Comparison of ENCODE assay signal across 1 cellular context in the genomic region with DNA sequence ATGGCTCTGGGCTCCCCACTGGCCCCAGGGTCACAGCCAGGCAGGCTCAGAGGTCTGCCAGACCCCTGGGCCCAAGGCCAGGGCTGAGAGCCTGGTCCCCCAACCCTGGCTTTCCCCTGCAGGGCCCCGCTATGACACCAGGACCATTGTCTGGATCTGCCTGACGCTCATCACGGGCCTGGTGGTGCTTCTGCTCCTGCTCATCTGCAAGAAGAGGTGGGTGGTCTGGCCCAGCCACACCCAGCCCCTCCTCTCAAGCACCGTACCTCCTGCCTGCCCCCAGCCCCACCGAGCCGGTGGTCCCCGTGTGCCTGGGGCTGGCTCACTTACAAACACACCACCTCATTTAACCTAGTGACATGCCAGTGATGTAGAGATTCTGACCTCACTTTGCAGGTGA.
A peak's percentile ranks its signal among the peaks of the same experiment; 100 is the strongest.
TF ChIP-seq lines count a peak whose summit lies in the region.

No MANE protein-coding gene starts in this region.

TF ChIP-seq in HEK293, 187 proteins besides CTCF, POLR2A, EP300 and RAD21 (continued from another document):
- TF ChIP-seq ELK4 (IDR thresholded peaks at IDR 0.05; ENCODE audit: borderline replicate concordance, low read depth, low read length) = no peak
- no peak for TF ChIP-seq PRDM10 (tag by site-specific recombination; IDR thresholded peaks at IDR 0.05)
- TF ChIP-seq ZNF768 (tag by site-specific recombination; IDR thresholded peaks at IDR 0.05) = 0 out of 2 replicates have a peak, but pooled peaks have one; percentile 23
TF ChIP-seq in HEK293: peak in this region for 1.
